Comparison of ENCODE assay signal across 1 cellular context in the genomic region with DNA sequence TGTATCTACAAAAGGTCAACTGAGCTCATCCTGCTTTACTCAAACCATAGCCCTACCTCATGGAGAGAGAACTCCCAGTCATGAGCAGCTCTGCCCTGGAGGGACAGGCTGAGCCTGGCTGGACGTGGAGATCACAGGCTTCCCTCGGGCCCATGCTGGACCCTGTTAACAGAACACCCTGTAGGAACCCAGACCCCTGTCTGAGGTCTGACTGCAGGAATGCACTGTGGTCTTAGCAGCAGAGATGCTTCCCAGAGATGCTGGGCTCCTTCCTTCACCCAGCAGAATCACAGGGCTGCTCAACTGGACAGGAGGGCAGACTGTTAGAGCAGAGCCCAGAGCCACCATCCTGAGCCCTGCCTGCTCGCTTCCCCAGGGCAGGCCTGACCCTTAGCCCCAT.
TF ChIP-seq lines count a peak whose summit lies in the region.

No MANE protein-coding gene starts in this region.

TF ChIP-seq in K562, 482 proteins besides CTCF, POLR2A, EP300 and RAD21:
- TF ChIP-seq STAG1 (CRISPR knock-in tag; IDR thresholded peaks at IDR 0.05; ENCODE audit: borderline replicate concordance) (0 out of 2 replicates have a peak, but pooled peaks have one; percentile 20), LCOR (CRISPR knock-in tag; IDR thresholded peaks at IDR 0.05) (no peak)
